Comparison of ENCODE assay signal across 19 cellular contexts in genomic region chr7:81688622-81689411, GRCh38.
DNase-seq lines count a peak whose midpoint lies in the region; TF ChIP-seq lines count a peak whose summit lies in the region.
"Had no signal": no experiment of that assay in that cellular context is flagged by ENCODE, and none has a peak within 500 bp of the region (broad histone marks: within the 10 kb centered on the region; RNA-seq: fewer than 3 reads in every experiment).

No MANE protein-coding gene starts in this region.

- no peaks in the 10 kb centered on the region for H3K36me3 Mint-ChIP-seq in CD4-positive, alpha-beta memory T cell
- H3K36me3 Mint-ChIP-seq: WTC11 had no signal

- CTCF ChIA-PET in CD4-positive, alpha-beta memory T cell (lab: Charles Lee; ENCODE audit: partially characterized antibody), result interaction anchor here (1.1 kb wide), 2 partner anchors 8 to 19 kb away, joined by 3 read pairs; no protein-coding TSS in a partner anchor

- no peaks in the 10 kb centered on the region for H3K27me3 Mint-ChIP-seq in CD4-positive, alpha-beta memory T cell

- intact Hi-C loops in CD4-positive, alpha-beta memory T cell (cut with micrococcal nuclease), result no loop called here

- H3K27me3 ChIP-seq in HUES64 (ENCODE audit: insufficient read depth, low read length), result no peaks in the 10 kb centered on the region
- H3K27me3 ChIP-seq in CD4-positive, alpha-beta memory T cell (ENCODE audit: insufficient read depth, low read length), result no peaks in the 10 kb centered on the region
- H3K27me3 ChIP-seq: testis had no signal

- 85% methylated on average over 4 of the region's 4 CpGs for WGBS in HUES64

- H3K4me3 Mint-ChIP-seq in CD4-positive, alpha-beta memory T cell, result no peak overlapping the region
- H3K4me3 Mint-ChIP-seq: endodermal cell, WTC11 had no signal

- no peaks in the 10 kb centered on the region for H3K4me1 Mint-ChIP-seq in CD4-positive, alpha-beta memory T cell

- H3K9me3 ChIP-seq in HUES64 (ENCODE audit: insufficient read depth, low read depth, low read length), result no peaks in the 10 kb centered on the region
- no peaks in the 10 kb centered on the region for H3K9me3 ChIP-seq in CD4-positive, alpha-beta memory T cell (ENCODE audit: control insufficient read depth in 1 of 2, low read length in 2 of 2)
- H3K9me3 ChIP-seq: testis had no signal

- no peak overlapping the region for H3K9ac ChIP-seq in HUES64 (ENCODE audit: low read depth, low read length)

- H3K4me3 ChIP-seq in HUES64 (ENCODE audit: low read length), result no peak overlapping the region
- H3K4me3 ChIP-seq in fibroblast of mammary gland (ENCODE audit: control insufficient read depth, low read depth, low read length), result peak overlapping the region; percentile 62
- no peak overlapping the region for H3K4me3 ChIP-seq in CD4-positive, alpha-beta memory T cell (ENCODE audit: low read length in 2 of 2)
- H3K4me3 ChIP-seq: testis had no signal

- no peak for TF ChIP-seq CTCF in fibroblast of mammary gland (conservative IDR thresholded peaks at IDR 0.05; ENCODE audit: control insufficient read depth, insufficient read depth, low read depth, low read length)

- POLR2A ChIA-PET in CD4-positive, alpha-beta memory T cell (lab: Charles Lee; ENCODE audit: partially characterized antibody), result no interaction called here

- H3K27ac ChIP-seq in HUES64 (ENCODE audit: low read depth, low read length), result 0 out of 2 replicates have a peak overlapping the region, but pooled peaks have one; percentile 20
- H3K27ac ChIP-seq in CD4-positive, alpha-beta memory T cell (ENCODE audit: low read depth, low read length), result no peak overlapping the region
- H3K27ac ChIP-seq: testis had no signal

- peaks cover 53% of the 10 kb centered on the region for H3K4me1 ChIP-seq in HUES64 (ENCODE audit: insufficient read depth, low read length)
- H3K4me1 ChIP-seq in CD4-positive, alpha-beta memory T cell (ENCODE audit: insufficient read depth, low read length), result no peaks in the 10 kb centered on the region
- H3K4me1 ChIP-seq: testis had no signal

- H3K27ac Mint-ChIP-seq in CD4-positive, alpha-beta memory T cell, result no peak overlapping the region
- H3K27ac Mint-ChIP-seq: endodermal cell had no signal

- peak; percentile 19 for DNase-seq in DMS79 (lab: John Stamatoyannopoulos, UW)
- peak; percentile 86 for DNase-seq in NOMO-1 treated with dmso at 0.1 percent for 144 hours (lab: John Stamatoyannopoulos, UW; ENCODE audit: unreplicated experiment)
- DNase-seq in fibroblast of mammary gland (ENCODE audit: low read depth), result no peak
- no peak for DNase-seq in iPS-NIHi11 (ENCODE audit: low spot score)
- no peak for DNase-seq in CD4-positive, alpha-beta memory T cell
- DNase-seq in ecto neural progenitor cell (ENCODE audit: low spot score), result no peak
- DNase-seq: activated effector memory CD4-positive, alpha-beta T cell treated with Interleukin-2 at 50 U/mL for 16 hours; amygdala; cerebellar nuclear complex; endodermal cell; foreskin fibroblast; left cardiac atrium; MM.1S; occipital lobe; stimulated activated CD4-positive, alpha-beta T cell treated with anti-CD3 and anti-CD28 coated beads, Interleukin-4, amount 100 ng/mL, for 24 hours; T-helper 1 cell; testis had no signal

- H3K9me3 Mint-ChIP-seq in CD4-positive, alpha-beta memory T cell, result peaks cover 0 to 26% (median 8%) of the 10 kb centered on the region in 8 donors
- H3K9me3 Mint-ChIP-seq: endodermal cell, WTC11 had no signal

- H3K36me3 ChIP-seq in HUES64 (ENCODE audit: insufficient read depth, low read length), result no peaks in the 10 kb centered on the region
- no peaks in the 10 kb centered on the region for H3K36me3 ChIP-seq in CD4-positive, alpha-beta memory T cell (ENCODE audit: insufficient read depth, low read length)

Comparison
In these comparisons a context has a peak if more than half of its experiments do, and no peak if none do; other contexts are left out.
1. DNase-seq: peak in DMS79 (single experiment) and NOMO-1 treated with dmso at 0.1 percent for 144 hours (single experiment); none in fibroblast of mammary gland (single experiment), iPS-NIHi11 (single experiment), CD4-positive, alpha-beta memory T cell (0 of 5) and ecto neural progenitor cell (single experiment).